10 cellular contexts compared by ENCODE assay signal in the genomic region with DNA sequence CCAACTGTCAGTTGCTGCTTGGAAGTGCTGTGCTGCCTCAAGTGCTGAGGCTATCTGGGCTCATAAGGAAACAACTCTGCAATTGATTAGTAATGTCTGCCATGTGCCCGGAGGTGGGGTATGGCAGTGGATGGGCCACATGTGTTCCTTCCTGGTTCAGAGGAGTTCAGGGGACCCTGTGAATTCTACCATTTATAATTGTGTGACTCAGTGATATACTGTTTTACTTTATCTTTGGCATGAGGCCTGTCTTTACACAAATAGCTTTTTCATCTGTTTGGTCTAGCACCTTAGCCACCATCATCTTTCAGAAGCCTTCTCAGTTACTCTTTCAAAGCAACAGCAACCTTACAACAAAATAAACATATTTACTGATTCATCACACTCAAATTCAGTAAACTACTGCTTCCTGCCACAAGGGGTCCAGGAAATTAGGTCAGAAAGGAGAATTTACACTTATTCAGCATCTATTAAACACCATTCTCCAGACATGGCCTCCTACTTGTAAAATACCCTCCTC. TPM values are rescaled to one million over a fixed set of nuclear protein-coding genes. Genes with fewer than 3 reads are reported as not detected.
DNase-seq lines count a peak whose midpoint lies in the region; ATAC-seq and TF ChIP-seq lines count a peak whose summit lies in the region.
"Had no signal": no experiment of that assay in that cellular context is flagged by ENCODE, and none has a peak within 500 bp of the region (broad histone marks: within the 10 kb centered on the region; RNA-seq: fewer than 3 reads in every experiment).

No MANE protein-coding gene starts in this region.

- no peak for ATAC-seq in Right ventricle myocardium superior (ENCODE audit: poor library complexity)
- ATAC-seq in HG03139 (IDR thresholded peaks at IDR 0.05; ENCODE audit: unreplicated experiment): no peak
- no peak for ATAC-seq in HG03045 (IDR thresholded peaks at IDR 0.05; ENCODE audit: unreplicated experiment)

- H3K4me1 ChIP-seq in cardiac muscle cell (ENCODE audit: low read depth) (peaks cover 43% of the 10 kb centered on the region), transverse colon (peaks cover 3 to 6% (median 4%) of the 10 kb centered on the region in 4 donors)

- no peak overlapping the region for H3K27ac ChIP-seq in cardiac muscle cell
- H3K27ac ChIP-seq in transverse colon: peak overlapping the region in 3 of 4 donors; percentile 14 to 57 (median 45)

- H3K27me3 ChIP-seq in cardiac muscle cell (no peaks in the 10 kb centered on the region), transverse colon (no peaks in the 10 kb centered on the region)

- no peak for TF ChIP-seq POLR2A in transverse colon (IDR thresholded peaks at IDR 0.05)

- TF ChIP-seq CTCF in cardiac muscle cell (IDR thresholded peaks at IDR 0.05; ENCODE audit: low read depth, low read length) (peak; percentile 55), fibroblast of pulmonary artery (IDR thresholded peaks at IDR 0.05; ENCODE audit: low read length, missing control alignments) (peak; percentile 52), transverse colon (IDR thresholded peaks at IDR 0.05) (peak in 2 of 5 experiments; percentile 19 to 29)

- H3K9me3 ChIP-seq in cardiac muscle cell (ENCODE audit: low read depth) (no peaks in the 10 kb centered on the region), transverse colon (no peaks in the 10 kb centered on the region)

- H3K4me3 ChIP-seq in cardiac muscle cell (no peak overlapping the region), fibroblast of pulmonary artery (replicated peaks; ENCODE audit: low read depth, low read length) (no peak overlapping the region), transverse colon (no peak overlapping the region)

- whole genome bisulfite sequencing in transverse colon (ENCODE audit: low coverage in 1 of 2), 2 donors: 63% methylated on average over 1 of the region's 1 CpG; no CpG with 5 or more reads in 1 of the 2 donors

- intact Hi-C loops in Right ventricle myocardium superior (cut with DNase I): no loop called here
- intact Hi-C loops in transverse colon (cut with DNase I; ENCODE audit: low total_unique reads): no loop called here

- DNase-seq in cardiac muscle cell (ENCODE audit: low read depth in 1 of 2, low spot score in 1 of 2): peak in 1 of 2 donors; percentile 50
- no peak for DNase-seq in Right ventricle myocardium superior
- DNase-seq in SK-MEL-5 (ENCODE audit: low read depth, low spot score): peak; percentile 36
- peak; percentile 59 for DNase-seq in fibroblast of pulmonary artery (ENCODE audit: low read depth)
- no peak for DNase-seq in transverse colon
- DNase-seq in cortex of kidney (lab: John Stamatoyannopoulos, UW): no peak
- DNase-seq: H7; stimulated activated CD4-positive, alpha-beta T cell treated with anti-CD3 and anti-CD28 coated beads, Interleukin-4, amount 100 ng/mL, for 1 hour had no signal

- no peaks in the 10 kb centered on the region for H3K36me3 ChIP-seq in cardiac muscle cell
- H3K36me3 ChIP-seq in transverse colon: no peaks in the 10 kb centered on the region

- no peak for TF ChIP-seq EP300 in transverse colon (IDR thresholded peaks at IDR 0.05; ENCODE audit: low read depth)

- in situ Hi-C loops in SK-MEL-5 (cut with HindIII; ENCODE audit: low pct_unique_long_range_greater_than_20kb, low sequenced_read_pairs) (no loop called here), transverse colon (cut with MboI; ENCODE audit: low pct_ligation_motif_present in 1 of 4, low pct_unique_long_range_greater_than_20kb in 1 of 4, low sequenced_read_pairs in 3 of 4) (no loop called here)

RNA-seq across cellular contexts. Expression of a gene that starts 20.9 kb away (rescaled TPM):
- total RNA-seq in cardiac muscle cell: 180 and 309 TPM in 2 replicates
- 226 and 238 TPM in 2 replicates for polyA plus RNA-seq in cardiac muscle cell
- 520 TPM for total RNA-seq in Right ventricle myocardium superior
- total RNA-seq in SK-MEL-5 (2014; rRNA removed; shearing (Covaris generic)): 1.1 and 3.1 TPM in 2 replicates
- 1.8 and 2.0 TPM in 2 replicates for polyA plus RNA-seq in SK-MEL-5 (2015; cell fraction: cytosol; rRNA removed)
- 0.68 and 1.6 TPM in 2 replicates for polyA plus RNA-seq in SK-MEL-5 (2015; cell fraction: nucleus; rRNA removed)
- 100 to 1,000 TPM in 1 of 4 donors, 10 to 100 TPM in 3; 27.2 to 181 (median 40.1) TPM for total RNA-seq in transverse colon

Comparison
In these comparisons a context has a peak if more than half of its experiments do, and no peak if none do; other contexts are left out.
1. DNase-seq: peak in SK-MEL-5 (single experiment) and fibroblast of pulmonary artery (single experiment); none in Right ventricle myocardium superior (single experiment), transverse colon (single experiment) and cortex of kidney (single experiment).